27 cellular contexts compared by ENCODE assay signal in genomic region chr1:30194741-30195423, GRCh38.
"Had no signal": no experiment of that assay in that cellular context is flagged by ENCODE, and none has a peak within 500 bp of the region (broad histone marks: within the 10 kb centered on the region; RNA-seq: fewer than 3 reads in every experiment).

No MANE protein-coding gene starts in this region.

- H3K27me3 ChIP-seq: body of pancreas, cardiac muscle cell, foreskin keratinocyte, ovary, right atrium auricular region, tibial nerve had no signal

- H3K27ac Mint-ChIP-seq: activated naive CD8-positive, alpha-beta T cell treated with anti-CD3 and anti-CD28 coated beads, Interleukin-2, amount 50 U/mL, for 24 hours; T-helper 2 cell treated with Interferon-gamma antibody and Interleukin-4, amounts not matched to agents 5 μg/mL and 100 μg/mL, for 36 hours had no signal

- H3K36me3 ChIP-seq: cardiac muscle cell, left ventricle myocardium inferior, ovary, right atrium auricular region, stomach, suprapubic skin, tibial nerve, WERI-Rb-1 had no signal

- H3K36me3 Mint-ChIP-seq: natural killer cell, T-cell had no signal

- H3K4me3 ChIP-seq: body of pancreas, cardiac muscle cell, left ventricle myocardium inferior, ovary, psoas muscle, right atrium auricular region, stomach, suprapubic skin, tibial nerve had no signal

- DNase-seq: activated CD4-positive, alpha-beta T cell treated with anti-CD3 and anti-CD28 coated beads, Interleukin-2, amount 50 U/mL, for 1 hour; activated CD4-positive, CD25-positive, alpha-beta regulatory T cell treated with anti-CD3 and anti-CD28 coated beads, Interleukin-2, amount 50 U/mL, for 72 hours; activated CD8-positive, alpha-beta memory T cell treated with anti-CD3 and anti-CD28 coated beads, Interleukin-2, amount 50 U/mL, for 48 hours; activated effector memory CD4-positive, alpha-beta T cell treated with anti-CD3 and anti-CD28 coated beads, Interleukin-2, amount 50 U/mL, for 16 hours; activated naive CD4-positive, alpha-beta T cell treated with anti-CD3 and anti-CD28 coated beads, Interleukin-2, amount 50 U/mL, for 16 hours; activated naive CD8-positive, alpha-beta T cell treated with anti-CD3 and anti-CD28 coated beads, Interleukin-2, amount 50 U/mL, for 24 hours; activated T-cell treated with anti-CD3 and anti-CD28 coated beads, Interleukin-2, amount 50 U/mL, for 48 hours; body of pancreas; cortex of kidney; erythroblast; foreskin keratinocyte; kidney glomerular epithelial cell; left ventricle myocardium inferior; mammary epithelial cell; midbrain; natural killer cell; ovary; psoas muscle; stimulated activated CD4-positive, alpha-beta T cell treated with anti-CD3 and anti-CD28 coated beads, Interleukin-12 subunit alpha, Interleukin-12 subunit beta, amount 100 ng/mL, for 4 hours; stomach; WERI-Rb-1 had no signal

- H3K4me1 ChIP-seq: body of pancreas, foreskin keratinocyte, psoas muscle, right atrium auricular region had no signal

- H3K9me3 ChIP-seq: body of pancreas, left ventricle myocardium inferior, ovary, psoas muscle, right atrium auricular region, stomach, suprapubic skin had no signal

- H3K4me3 Mint-ChIP-seq: activated naive CD8-positive, alpha-beta T cell treated with anti-CD3 and anti-CD28 coated beads, Interleukin-2, amount 50 U/mL, for 24 hours; natural killer cell; T-cell; T-helper 2 cell treated with Interferon-gamma antibody and Interleukin-4, amounts not matched to agents 5 μg/mL and 100 μg/mL, for 36 hours had no signal

- H3K27ac ChIP-seq: body of pancreas, cardiac muscle cell, foreskin keratinocyte, left ventricle myocardium inferior, ovary, psoas muscle, right atrium auricular region, stomach, suprapubic skin, tibial nerve, WERI-Rb-1 had no signal

- H3K9me3 Mint-ChIP-seq: activated naive CD8-positive, alpha-beta T cell treated with anti-CD3 and anti-CD28 coated beads, Interleukin-2, amount 50 U/mL, for 24 hours; natural killer cell; T-cell; T-helper 2 cell treated with Interferon-gamma antibody and Interleukin-4, amounts not matched to agents 5 μg/mL and 100 μg/mL, for 36 hours had no signal
